ENCODE assay signal across 24 cellular contexts in the genomic region with DNA sequence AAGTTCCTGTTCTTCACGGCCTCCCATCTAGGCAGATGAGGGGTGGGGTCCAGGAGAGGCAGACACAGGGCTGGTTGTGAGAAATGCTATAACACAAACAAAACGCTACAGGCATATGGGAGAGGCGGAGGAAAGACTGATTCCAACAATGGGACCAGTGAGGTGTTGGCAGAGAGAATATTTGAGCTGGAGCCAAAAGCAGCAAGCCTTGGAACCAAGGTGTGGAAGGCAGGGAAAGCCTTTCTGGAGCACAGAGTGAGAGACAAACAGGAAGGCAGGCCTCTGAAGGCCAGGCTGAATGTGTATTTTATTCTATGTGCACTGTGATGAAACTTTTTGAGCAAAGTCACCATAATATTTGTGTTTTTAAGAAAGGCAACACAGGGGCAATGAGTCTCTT. TPM values are rescaled to one million over a fixed set of nuclear protein-coding genes. Genes with fewer than 3 reads are reported as not detected.
DNase-seq lines count a peak whose midpoint lies in the region; ATAC-seq and TF ChIP-seq lines count a peak whose summit lies in the region.
"Had no signal": no experiment of that assay in that cellular context is flagged by ENCODE, and none has a peak within 500 bp of the region (broad histone marks: within the 10 kb centered on the region; RNA-seq: fewer than 3 reads in every experiment).

No MANE protein-coding gene starts in this region.

- no peaks in the 10 kb centered on the region for H3K9me3 Mint-ChIP-seq in activated naive CD4-positive, alpha-beta T cell treated with anti-CD3 and anti-CD28 coated beads for 36 hours
- no peaks in the 10 kb centered on the region for H3K9me3 Mint-ChIP-seq in type B pancreatic cell
- H3K9me3 Mint-ChIP-seq: activated CD4-positive, alpha-beta T cell treated with anti-CD3 and anti-CD28 coated beads, Interleukin-2, amount 10 ng/mL, durations not matched to agents 24 days and 14 days; activated naive CD8-positive, alpha-beta T cell treated with anti-CD3 and anti-CD28 coated beads for 36 hours; dendritic cell treated with granulocyte-macrophage colony-stimulating factor and Interleukin-4, amounts not matched to agents 40 ng/mL and 50 ng/mL, for 4 days; stimulated activated naive CD8-positive, alpha-beta T cell treated with anti-CD3 and anti-CD28 coated beads, Interleukin-15, Interleukin-2, amounts not matched to agents 100 ng/mL and 50 ng/mL, for 24 hours; WTC11 had no signal

- no peak for TF ChIP-seq CTCF in type B pancreatic cell (conservative IDR thresholded peaks at IDR 0.05)

- CTCF ChIA-PET in activated naive CD4-positive, alpha-beta T cell treated with anti-CD3 and anti-CD28 coated beads for 36 hours (lab: Charles Lee) = no interaction called here

- H3K36me3 Mint-ChIP-seq in activated naive CD4-positive, alpha-beta T cell treated with anti-CD3 and anti-CD28 coated beads for 36 hours (ENCODE audit: low read depth) = peaks cover 22% of the 10 kb centered on the region
- peaks cover 11% of the 10 kb centered on the region for H3K36me3 Mint-ChIP-seq in type B pancreatic cell
- H3K36me3 Mint-ChIP-seq: naive B cell had no signal

- intact Hi-C loops in activated naive CD4-positive, alpha-beta T cell treated with anti-CD3 and anti-CD28 coated beads for 36 hours (cut with micrococcal nuclease) = no loop called here
- intact Hi-C loops in left colon (cut with DNase I, micrococcal nuclease) = no loop called here

- H3K27me3 Mint-ChIP-seq in activated naive CD4-positive, alpha-beta T cell treated with anti-CD3 and anti-CD28 coated beads for 36 hours (ENCODE audit: low read depth) = no peaks in the 10 kb centered on the region
- peaks cover 4% of the 10 kb centered on the region for H3K27me3 Mint-ChIP-seq in type B pancreatic cell
- H3K27me3 Mint-ChIP-seq: activated naive CD8-positive, alpha-beta T cell treated with anti-CD3 and anti-CD28 coated beads for 36 hours; dendritic cell treated with granulocyte-macrophage colony-stimulating factor and Interleukin-4, amounts not matched to agents 40 ng/mL and 50 ng/mL, for 4 days; naive B cell; stimulated activated naive CD8-positive, alpha-beta T cell treated with anti-CD3 and anti-CD28 coated beads, Interleukin-15, Interleukin-2, amounts not matched to agents 100 ng/mL and 50 ng/mL, for 24 hours had no signal

- ATAC-seq in left colon (peak; percentile 8), GM21723 (IDR thresholded peaks at IDR 0.05; ENCODE audit: unreplicated experiment) (no peak)
- ATAC-seq: heart right ventricle, WTC11 had no signal

- peaks cover 28% of the 10 kb centered on the region for H3K4me1 Mint-ChIP-seq in activated naive CD4-positive, alpha-beta T cell treated with anti-CD3 and anti-CD28 coated beads for 36 hours (ENCODE audit: low read depth)
- peaks cover 18% of the 10 kb centered on the region for H3K4me1 Mint-ChIP-seq in type B pancreatic cell (ENCODE audit: unreplicated experiment)

- DNase-seq in activated naive CD4-positive, alpha-beta T cell treated with anti-CD3 and anti-CD28 coated beads for 36 hours = no peak
- no peak for DNase-seq in activated naive CD4-positive, alpha-beta T cell treated with anti-CD3 and anti-CD28 coated beads, Interleukin-2, amount 50 U/mL, for 16 hours
- DNase-seq in cerebellar cortex (ENCODE audit: low spot score) (peak; percentile 87), left colon (peak in 1 of 2 donors; percentile 14), type B pancreatic cell (ENCODE audit: extremely low spot score, unreplicated experiment) (no peak), GOT3 (lab: John Stamatoyannopoulos, UW) (no peak)
- no peak for DNase-seq in stimulated activated CD4-positive, alpha-beta T cell treated with anti-CD3 and anti-CD28 coated beads, Interleukin-15, amount 100 ng/mL, for 24 hours
- DNase-seq: activated CD4-positive, alpha-beta T cell treated with anti-CD3 and anti-CD28 coated beads, Interleukin-2, amount 10 ng/mL, durations not matched to agents 24 days and 14 days; activated effector memory CD4-positive, alpha-beta T cell treated with Interleukin-2 at 50 U/mL for 16 hours; activated naive CD8-positive, alpha-beta T cell treated with anti-CD3 and anti-CD28 coated beads for 36 hours; activated T-cell treated with anti-CD3 and anti-CD28 coated beads, Interleukin-2, amount 50 U/mL, for 1 hour; aorta; heart right ventricle; Kasumi-1; kidney; naive B cell; NCI-H1417 treated with DMSO at 0.1 percent for 48 hours; NCI-H2107; NCI-H524; stimulated activated CD4-positive, alpha-beta T cell treated with anti-CD3 and anti-CD28 coated beads, Interleukin-1b, Interleukin-23, amount 100 ng/mL, for 48 hours had no signal

- peak overlapping the region; percentile 39 for H3K27ac Mint-ChIP-seq in activated naive CD4-positive, alpha-beta T cell treated with anti-CD3 and anti-CD28 coated beads for 36 hours
- no peak overlapping the region for H3K27ac Mint-ChIP-seq in type B pancreatic cell
- H3K27ac Mint-ChIP-seq: activated CD4-positive, alpha-beta T cell treated with anti-CD3 and anti-CD28 coated beads, Interleukin-2, amount 10 ng/mL, durations not matched to agents 24 days and 14 days; activated naive CD8-positive, alpha-beta T cell treated with anti-CD3 and anti-CD28 coated beads for 36 hours; dendritic cell treated with granulocyte-macrophage colony-stimulating factor and Interleukin-4, amounts not matched to agents 40 ng/mL and 50 ng/mL, for 4 days; stimulated activated naive CD8-positive, alpha-beta T cell treated with anti-CD3 and anti-CD28 coated beads, Interleukin-15, Interleukin-2, amounts not matched to agents 100 ng/mL and 50 ng/mL, for 24 hours; WTC11 had no signal

- no peak overlapping the region for H3K4me3 Mint-ChIP-seq in activated naive CD4-positive, alpha-beta T cell treated with anti-CD3 and anti-CD28 coated beads for 36 hours
- peak overlapping the region; percentile 29 for H3K4me3 Mint-ChIP-seq in type B pancreatic cell
- H3K4me3 Mint-ChIP-seq: activated CD4-positive, alpha-beta T cell treated with anti-CD3 and anti-CD28 coated beads, Interleukin-2, amount 10 ng/mL, durations not matched to agents 24 days and 14 days; activated naive CD8-positive, alpha-beta T cell treated with anti-CD3 and anti-CD28 coated beads for 36 hours; dendritic cell treated with granulocyte-macrophage colony-stimulating factor and Interleukin-4, amounts not matched to agents 40 ng/mL and 50 ng/mL, for 4 days; stimulated activated naive CD8-positive, alpha-beta T cell treated with anti-CD3 and anti-CD28 coated beads, Interleukin-15, Interleukin-2, amounts not matched to agents 100 ng/mL and 50 ng/mL, for 24 hours; WTC11 had no signal

RNA-seq across cellular contexts. Expression of gene ATPSCKMT, which starts 2.9 kb away (rescaled TPM):
- 10 to 100 TPM; 17.0 to 21.5 TPM for total RNA-seq in activated naive CD4-positive, alpha-beta T cell treated with anti-CD3 and anti-CD28 coated beads for 36 hours
- 10 to 100 TPM; 13.2 to 17.4 TPM for total RNA-seq in left colon
- total RNA-seq in type B pancreatic cell (ENCODE audit: low replicate concordance) = 23.6 and 30.5 TPM in 2 replicates

RNA-seq across cellular contexts. Expression of gene CCT5, which starts 3.3 kb away (rescaled TPM):
- 100 to 1,000 TPM; 414 to 419 TPM for total RNA-seq in activated naive CD4-positive, alpha-beta T cell treated with anti-CD3 and anti-CD28 coated beads for 36 hours
- total RNA-seq in left colon = 100 to 1,000 TPM; 136 to 150 TPM
- 199 and 255 TPM in 2 replicates for total RNA-seq in type B pancreatic cell (ENCODE audit: low replicate concordance)
